Comparison of ENCODE assay signal across 35 cellular contexts in genomic region chr4:159906051-159906450, GRCh38.
"Had no signal": no experiment of that assay in that cellular context is flagged by ENCODE, and none has a peak within 500 bp of the region (broad histone marks: within the 10 kb centered on the region; RNA-seq: fewer than 3 reads in every experiment).

No MANE protein-coding gene starts in this region.

- H3K4me2 ChIP-seq: KMS-11 had no signal

- H3K27ac ChIP-seq: KMS-11 had no signal

- H3K4me3 ChIP-seq: MG63 had no signal

- H3K9me3 ChIP-seq: MG63 had no signal

- DNase-seq: Karpas-422, Kasumi-1, MG63, MM.1S, MV-4-11, NCI-H1048, NCI-H1092, NCI-H1092 treated with DMSO at 0.1 percent for 48 hours, NCI-H1105, NCI-H1105 treated with DMSO at 0.1 percent for 48 hours, NCI-H1417, NCI-H1417 treated with DMSO at 0.1 percent for 48 hours, NCI-H1436, NCI-H1436 treated with DMSO at 0.1 percent for 48 hours, NCI-H146, NCI-H1694, NCI-H1694 treated with DMSO at 0.1 percent for 48 hours, NCI-H187, NCI-H187 treated with DMSO at 0.1 percent for 48 hours, NCI-H1930, NCI-H2029, NCI-H2029 treated with DMSO at 0.1 percent for 48 hours, NCI-H2081, NCI-H2081 treated with DMSO at 0.1 percent for 48 hours, NCI-H2107, NCI-H2171, NCI-H2171 treated with DMSO at 0.1 percent for 48 hours, NCI-H2227 treated with DMSO at 0.1 percent for 48 hours, NCI-H226, NCI-H345, NCI-H446, NCI-H446 treated with DMSO at 0.1 percent for 48 hours, NCI-H510A, NCI-H510A treated with DMSO at 0.1 percent for 48 hours had no signal

- H3K36me3 ChIP-seq: MG63 had no signal

- H3K27me3 ChIP-seq: MG63 had no signal

- H3K9ac ChIP-seq: KMS-11 had no signal
